2 cellular contexts compared by ENCODE assay signal in the genomic region with DNA sequence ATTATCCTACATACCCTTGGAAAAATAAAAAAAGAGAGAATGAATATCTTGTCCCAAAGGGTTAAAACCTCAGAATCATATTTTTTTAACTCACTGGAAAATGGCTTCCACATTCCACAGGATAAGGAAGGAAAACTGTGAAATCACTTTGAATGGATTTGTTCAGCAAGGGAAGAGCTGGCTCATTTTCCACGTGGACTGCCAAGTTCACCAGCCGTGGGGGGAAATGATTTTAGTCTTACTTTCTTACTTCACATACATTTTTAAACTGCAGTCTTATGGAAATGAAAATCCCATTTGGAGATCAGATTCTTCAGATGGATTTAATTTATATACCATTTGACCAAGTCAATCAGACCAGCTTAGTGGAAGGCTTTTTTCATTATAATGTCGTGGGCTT.
TF ChIP-seq lines count a peak whose summit lies in the region.

No MANE protein-coding gene starts in this region.

TF ChIP-seq in SK-N-SH, 30 proteins besides CTCF, POLR2A, EP300 and RAD21:
- 0 out of 2 replicates have a peak, but pooled peaks have one; percentile 7 for TF ChIP-seq TCF12 (IDR thresholded peaks at IDR 0.05)
- TF ChIP-seq MXI1 (IDR thresholded peaks at IDR 0.05; ENCODE audit: low read depth, low read length), result no peak
- no peak for TF ChIP-seq FOXJ3 (CRISPR knock-in tag; IDR thresholded peaks at IDR 0.05)
- no peak for TF ChIP-seq SMC3 (IDR thresholded peaks at IDR 0.05; ENCODE audit: low read depth, low read length)

TF ChIP-seq in endothelial cell of umbilical vein, 7 proteins besides CTCF, POLR2A, EP300 and RAD21:
- TF ChIP-seq, protein P1, sequence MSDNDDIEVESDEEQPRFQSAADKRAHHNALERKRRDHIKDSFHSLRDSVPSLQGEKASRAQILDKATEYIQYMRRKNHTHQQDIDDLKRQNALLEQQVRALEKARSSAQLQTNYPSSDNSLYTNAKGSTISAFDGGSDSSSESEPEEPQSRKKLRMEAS (IDR thresholded peaks at IDR 0.05; ENCODE audit: insufficient read depth, insufficient read length), result no peak
- TF ChIP-seq JUN (IDR thresholded peaks at IDR 0.05; ENCODE audit: borderline replicate concordance, insufficient read depth, insufficient read length, low read depth) (no peak), EZH2 (IDR thresholded peaks at IDR 0.05; ENCODE audit: borderline replicate concordance, low read depth, low read length, severe bottlenecking) (no peak), FOS (IDR thresholded peaks at IDR 0.05; ENCODE audit: borderline replicate concordance, insufficient read depth, low read length) (no peak), GATA2 (IDR thresholded peaks at IDR 0.05; ENCODE audit: insufficient read depth, insufficient read length, low read depth, low read length) (no peak), POLR2AphosphoS5 (IDR thresholded peaks at IDR 0.05; ENCODE audit: insufficient read depth, low read depth, low read length) (no peak), MYC (IDR thresholded peaks at IDR 0.05; ENCODE audit: low read depth, low read length) (no peak)
